13 cellular contexts compared by ENCODE assay signal in genomic region chr6:158481612-158482473, GRCh38.
DNase-seq lines count a peak whose midpoint lies in the region; ATAC-seq, FAIRE-seq and TF ChIP-seq lines count a peak whose summit lies in the region.
"Had no signal": no experiment of that assay in that cellular context is flagged by ENCODE, and none has a peak within 500 bp of the region (broad histone marks: within the 10 kb centered on the region; RNA-seq: fewer than 3 reads in every experiment).

No MANE protein-coding gene starts in this region.

- H3K9me3 ChIP-seq in SJSA1 (replicated peaks) = no peaks in the 10 kb centered on the region
- no peaks in the 10 kb centered on the region for H3K9me3 ChIP-seq in fibroblast of lung (ENCODE audit: control insufficient read depth, insufficient read depth, low read depth, low read length)
- peaks cover 6% of the 10 kb centered on the region for H3K9me3 ChIP-seq in endodermal cell (ENCODE audit: control insufficient read depth, low read length)
- H3K9me3 ChIP-seq: heart right ventricle, thoracic aorta had no signal

- H3K36me3 ChIP-seq in SJSA1 = peaks cover 32% of the 10 kb centered on the region
- peaks cover 3% of the 10 kb centered on the region for H3K36me3 ChIP-seq in fibroblast of lung (ENCODE audit: control insufficient read depth, insufficient read depth, low read length)
- peaks cover 85% of the 10 kb centered on the region for H3K36me3 ChIP-seq in endodermal cell (ENCODE audit: control insufficient read depth, insufficient read depth, low read length)

- H4K20me1 ChIP-seq in fibroblast of lung (ENCODE audit: control insufficient read depth, extremely low read depth, insufficient read depth, low read length) = no peaks in the 10 kb centered on the region

- TF ChIP-seq POLR2A in H54 (IDR thresholded peaks at IDR 0.05; ENCODE audit: low read depth, low read length) = no peak

- H2AFZ ChIP-seq in fibroblast of lung (ENCODE audit: low read length) = no peak overlapping the region

- DNase-seq in H54 (ENCODE audit: insufficient read length, low spot score) (peak; percentile 61), SJSA1 (ENCODE audit: low read depth in 1 of 2, low spot score in 2 of 2) (peak; percentile 80 to 88), fibroblast of lung (ENCODE audit: low read depth in 2 of 2) (peak; percentile 68 to 85), NCI-H510A treated with DMSO at 0.1 percent for 48 hours (lab: John Stamatoyannopoulos, UW) (no peak), DMS153 treated with DMSO at 0.1 percent for 48 hours (lab: John Stamatoyannopoulos, UW; ENCODE audit: unreplicated experiment) (no peak), endodermal cell (no peak)
- peak in 1 of 2 donors; percentile 57 for DNase-seq in stimulated activated effector memory CD8-positive, alpha-beta T cell treated with anti-CD3 and anti-CD28 coated beads, Interleukin-12 subunit alpha, Interleukin-12 subunit beta, amount 100 ng/mL, for 72 hours (ENCODE audit: low spot score in 2 of 2)
- DNase-seq in NK-92 treated with Interleukin-12 subunit alpha and Interleukin-12 subunit beta, amount 100 ng/mL, for 24 hours (lab: John Stamatoyannopoulos, UW) = no peak
- DNase-seq: activated CD4-positive, alpha-beta T cell treated with anti-CD3 and anti-CD28 coated beads for 36 hours; heart right ventricle; NCI-H1092 treated with DMSO at 0.1 percent for 48 hours; stimulated activated CD4-positive, alpha-beta T cell treated with anti-CD3 and anti-CD28 coated beads, Interleukin-2, amount 100 ng/mL, for 24 hours had no signal

- no peak overlapping the region for H3K4me2 ChIP-seq in fibroblast of lung (ENCODE audit: extremely low read depth, insufficient read depth, low read length)

- H3K79me2 ChIP-seq in fibroblast of lung (ENCODE audit: control insufficient read depth, insufficient read depth, low read length) = no peaks in the 10 kb centered on the region

- no peaks in the 10 kb centered on the region for H3K27me3 Mint-ChIP-seq in endodermal cell (ENCODE audit: insufficient read depth)
- H3K27me3 Mint-ChIP-seq: activated CD4-positive, alpha-beta T cell treated with anti-CD3 and anti-CD28 coated beads for 36 hours had no signal

- ATAC-seq in stimulated activated effector memory CD8-positive, alpha-beta T cell treated with anti-CD3 and anti-CD28 coated beads, Interleukin-12 subunit alpha, Interleukin-12 subunit beta, amount 100 ng/mL, for 72 hours = peak; percentile 80
- ATAC-seq: activated CD4-positive, alpha-beta T cell treated with anti-CD3 and anti-CD28 coated beads for 36 hours; heart right ventricle had no signal

- no peaks in the 10 kb centered on the region for H3K9me3 Mint-ChIP-seq in stimulated activated effector memory CD8-positive, alpha-beta T cell treated with anti-CD3 and anti-CD28 coated beads, Interleukin-12 subunit alpha, Interleukin-12 subunit beta, amount 100 ng/mL, for 72 hours
- no peaks in the 10 kb centered on the region for H3K9me3 Mint-ChIP-seq in endodermal cell

- H3K9ac ChIP-seq in fibroblast of lung (ENCODE audit: insufficient read depth, low read length) (no peak overlapping the region), endodermal cell (ENCODE audit: extremely low read depth, low read length, poor library complexity, severe bottlenecking) (no peak overlapping the region)

- no peak overlapping the region for H3K4me3 ChIP-seq in SJSA1
- no peak overlapping the region for H3K4me3 ChIP-seq in fibroblast of lung (replicated peaks in 1 of 4; ENCODE audit: control extremely low read depth in 1 of 4, insufficient read depth in 1 of 4, low read depth in 3 of 4, low read length in 4 of 4)
- H3K4me3 ChIP-seq in endodermal cell (ENCODE audit: low read length) = no peak overlapping the region
- H3K4me3 ChIP-seq: heart right ventricle, thoracic aorta had no signal

- no peaks in the 10 kb centered on the region for H3K27me3 ChIP-seq in SJSA1 (replicated peaks)
- H3K27me3 ChIP-seq in fibroblast of lung (ENCODE audit: control insufficient read depth, insufficient read depth, low read length) = no peaks in the 10 kb centered on the region
- no peaks in the 10 kb centered on the region for H3K27me3 ChIP-seq in endodermal cell (ENCODE audit: control insufficient read depth, insufficient read depth, low read length, poor library complexity, severe bottlenecking)
- H3K27me3 ChIP-seq: heart right ventricle had no signal

- H3K4me1 ChIP-seq in SJSA1 (replicated peaks) (peaks cover 19% of the 10 kb centered on the region), fibroblast of lung (ENCODE audit: control insufficient read depth, extremely low read depth, insufficient read depth, low read length) (peaks cover 7% of the 10 kb centered on the region), endodermal cell (ENCODE audit: control insufficient read depth, insufficient read depth, low read length) (peaks cover 1% of the 10 kb centered on the region)
- H3K4me1 ChIP-seq: heart right ventricle had no signal

- no peak overlapping the region for H3K27ac Mint-ChIP-seq in stimulated activated effector memory CD8-positive, alpha-beta T cell treated with anti-CD3 and anti-CD28 coated beads, Interleukin-12 subunit alpha, Interleukin-12 subunit beta, amount 100 ng/mL, for 72 hours
- no peak overlapping the region for H3K27ac Mint-ChIP-seq in endodermal cell
- H3K27ac Mint-ChIP-seq: activated CD4-positive, alpha-beta T cell treated with anti-CD3 and anti-CD28 coated beads for 36 hours had no signal

- peaks cover 17% of the 10 kb centered on the region for H3K36me3 Mint-ChIP-seq in stimulated activated effector memory CD8-positive, alpha-beta T cell treated with anti-CD3 and anti-CD28 coated beads, Interleukin-12 subunit alpha, Interleukin-12 subunit beta, amount 100 ng/mL, for 72 hours
- H3K36me3 Mint-ChIP-seq in endodermal cell (ENCODE audit: low read depth) = peaks cover 78% of the 10 kb centered on the region

- no peak overlapping the region for H3K4me3 Mint-ChIP-seq in stimulated activated effector memory CD8-positive, alpha-beta T cell treated with anti-CD3 and anti-CD28 coated beads, Interleukin-12 subunit alpha, Interleukin-12 subunit beta, amount 100 ng/mL, for 72 hours
- no peak overlapping the region for H3K4me3 Mint-ChIP-seq in endodermal cell
- H3K4me3 Mint-ChIP-seq: activated CD4-positive, alpha-beta T cell treated with anti-CD3 and anti-CD28 coated beads for 36 hours had no signal

- H3K4me1 Mint-ChIP-seq in stimulated activated effector memory CD8-positive, alpha-beta T cell treated with anti-CD3 and anti-CD28 coated beads, Interleukin-12 subunit alpha, Interleukin-12 subunit beta, amount 100 ng/mL, for 72 hours = peaks cover 7% of the 10 kb centered on the region
- no peaks in the 10 kb centered on the region for H3K4me1 Mint-ChIP-seq in endodermal cell

- WGBS in endodermal cell (ENCODE audit: insufficient coverage in 1 of 2, insufficient read length in 1 of 2), 2 experiments = 91% methylated on average over 4 to 12 of the region's 12 CpGs

- TF ChIP-seq CTCF in fibroblast of lung (conservative IDR thresholded peaks at IDR 0.05 in 1 of 2, IDR thresholded peaks at IDR 0.05 in 1 of 2; ENCODE audit: low read depth in 1 of 2, low read length in 2 of 2) = no peak
- TF ChIP-seq CTCF in endodermal cell (conservative IDR thresholded peaks at IDR 0.05) = no peak

- FAIRE-seq in H54 (lab: Jason Lieb, UNC) = peak; percentile 84

- peak overlapping the region; percentile 3 for H3K27ac ChIP-seq in SJSA1
- peak overlapping the region; percentile 13 for H3K27ac ChIP-seq in fibroblast of lung (ENCODE audit: insufficient read depth, low read length)
- no peak overlapping the region for H3K27ac ChIP-seq in endodermal cell (ENCODE audit: low read depth, low read length)
- H3K27ac ChIP-seq: heart right ventricle, thoracic aorta had no signal

Comparison
In these comparisons a context has a peak if more than half of its experiments do, and no peak if none do; other contexts are left out.
1. DNase-seq: peak in H54 (single experiment), SJSA1 (2 of 2) and fibroblast of lung (2 of 2); none in NCI-H510A treated with DMSO at 0.1 percent for 48 hours (single experiment), NK-92 treated with Interleukin-12 subunit alpha and Interleukin-12 subunit beta, amount 100 ng/mL, for 24 hours (single experiment), DMS153 treated with DMSO at 0.1 percent for 48 hours (single experiment) and endodermal cell (single experiment).